In the genomic region with DNA sequence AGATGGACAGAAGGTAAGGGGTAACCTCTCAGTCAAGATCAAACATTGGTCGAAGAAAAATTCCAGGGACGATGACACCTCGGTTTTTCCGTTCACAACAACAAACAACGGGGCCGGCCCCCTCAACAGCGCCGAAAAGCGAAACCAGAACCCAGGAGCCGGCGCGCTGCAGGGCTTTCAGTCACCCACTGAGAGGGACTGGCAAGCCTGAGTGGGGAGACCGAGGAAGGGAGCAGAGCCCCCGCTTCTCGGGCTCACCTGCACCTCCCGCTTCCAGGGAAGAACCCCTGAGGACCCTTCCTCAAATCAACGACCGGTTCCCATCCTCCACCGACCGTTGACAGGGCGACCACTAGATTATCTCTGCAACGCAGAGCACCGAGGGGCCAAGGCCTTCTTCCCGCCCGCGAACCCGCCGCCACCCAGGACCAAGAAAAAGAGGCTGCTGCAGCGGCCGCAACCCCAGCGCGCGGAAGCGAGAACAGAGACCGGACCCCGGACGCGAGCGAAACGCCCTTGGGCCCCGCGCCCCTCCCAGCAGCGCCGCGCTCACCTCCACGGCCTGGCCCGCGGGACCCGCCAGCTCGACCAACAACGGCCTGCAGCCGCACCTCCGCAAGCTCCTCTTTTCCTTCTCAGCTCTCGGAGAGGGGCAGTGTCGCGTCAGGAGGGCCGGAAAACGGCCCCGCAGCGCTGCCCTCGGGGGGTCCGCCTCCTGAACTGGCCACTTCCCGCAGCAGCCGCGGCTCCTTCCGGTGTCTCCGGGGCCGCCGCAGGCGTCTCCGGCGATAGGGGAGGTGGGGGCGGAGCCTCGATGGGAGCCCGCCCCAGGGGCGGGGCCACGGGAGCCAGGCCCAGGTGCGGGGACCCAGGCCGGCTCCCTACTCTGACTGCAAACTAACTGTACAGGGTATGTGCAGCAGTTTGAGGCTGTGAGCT, we compare ENCODE assay signal across 8 cellular contexts. TPM values are rescaled to one million over a fixed set of nuclear protein-coding genes. Genes with fewer than 3 reads are reported as not detected.
A peak's percentile ranks its signal among the peaks of the same experiment; 100 is the strongest.
DNase-seq lines count a peak whose midpoint lies in the region; TF ChIP-seq lines count a peak whose summit lies in the region.

A gene (minus strand): TSS at position 763 of the 939 bp plus-strand sequence. CDS start 18,155 bp downstream, outside the sequence.

- H4K91ac ChIP-seq in H9 (ENCODE audit: insufficient read length, low read depth, low read length): no peak within 1 kb of the TSS

- peak within 1 kb of the TSS; percentile 61 for H3K4me2 ChIP-seq in H9 (ENCODE audit: insufficient read depth, insufficient read length, low read length)

- H3T11ph ChIP-seq in H9 (ENCODE audit: low read length): no peak within 1 kb of the TSS

- H3K27ac Mint-ChIP-seq in H9: peak within 1 kb of the TSS; percentile 78 to 90 (median 89); a peak in 6 of 7 replicates
- H3K27ac Mint-ChIP-seq in activated naive CD4-positive, alpha-beta T cell treated with anti-CD3 and anti-CD28 coated beads for 36 hours: peak within 1 kb of the TSS; percentile 93

- H3K4me1 ChIP-seq in H9 (ENCODE audit: insufficient read depth, low read length): no peaks in the 10 kb centered on the region

- H2BK12ac ChIP-seq in H9 (ENCODE audit: insufficient read length, low read depth, low read length): no peak within 1 kb of the TSS

- WGBS in H9 (ENCODE audit: extremely low coverage, insufficient read length, low lambda C conversion rate): no CpG with 5 or more reads among the region's 79 CpGs

- H2BK5ac ChIP-seq in H9 (ENCODE audit: insufficient read length, low read length): no peak within 1 kb of the TSS

- DNase-seq in GDM1 (lab: John Stamatoyannopoulos, UW) (peak; percentile 77), H9 (peak; percentile 93), MG63 (peak; percentile 88), SK-N-MC (ENCODE audit: low read depth, low spot score) (no peak), germinal center (ENCODE audit: low spot score) (peak; percentile 91), occipital lobe (lab: John Stamatoyannopoulos, UW) (peak; percentile 77)
- DNase-seq in activated naive CD4-positive, alpha-beta T cell treated with anti-CD3 and anti-CD28 coated beads for 36 hours: peak; percentile 93

- H3K14ac ChIP-seq in H9 (ENCODE audit: insufficient read depth, low read length): peak within 1 kb of the TSS; percentile 26

- no peak within 1 kb of the TSS for H3K4ac ChIP-seq in H9 (ENCODE audit: low read depth, low read length)

- H3K18ac ChIP-seq in H9 (ENCODE audit: insufficient read length, low read depth, low read length): peak within 1 kb of the TSS; percentile 1

- no peak within 1 kb of the TSS for H2BK15ac ChIP-seq in H9 (ENCODE audit: low read depth, low read length)

- no peaks in the 10 kb centered on the region for H4K20me1 ChIP-seq in H9 (ENCODE audit: control insufficient read depth, insufficient read depth, insufficient read length)

- no peak within 1 kb of the TSS for H3K23ac ChIP-seq in H9 (ENCODE audit: insufficient read length, low read depth, low read length)

- no peaks in the 10 kb centered on the region for H3K27me3 Mint-ChIP-seq in H9 (ENCODE audit: low read depth)
- H3K27me3 Mint-ChIP-seq in activated naive CD4-positive, alpha-beta T cell treated with anti-CD3 and anti-CD28 coated beads for 36 hours (ENCODE audit: low read depth): no peaks in the 10 kb centered on the region

- peaks cover 3% of the 10 kb centered on the region for H3K79me1 ChIP-seq in H9 (ENCODE audit: insufficient read depth, low read depth, low read length, poor library complexity, severe bottlenecking)

- peaks cover 18 to 19% of the 10 kb centered on the region in 2 experiments for H3K4me1 Mint-ChIP-seq in H9
- peaks cover 46% of the 10 kb centered on the region for H3K4me1 Mint-ChIP-seq in activated naive CD4-positive, alpha-beta T cell treated with anti-CD3 and anti-CD28 coated beads for 36 hours (ENCODE audit: low read depth)

- H3K4me3 ChIP-seq in MG63: peak within 1 kb of the TSS; percentile 80
- H3K4me3 ChIP-seq in SK-N-MC: peak within 1 kb of the TSS; percentile 99

- no peaks in the 10 kb centered on the region for H3K27me3 ChIP-seq in H9 (ENCODE audit: insufficient read depth, low read length)
- H3K27me3 ChIP-seq in MG63: no peaks in the 10 kb centered on the region

- H3K27ac ChIP-seq in H9 (ENCODE audit: insufficient read length, low read depth, low read length) (peak within 1 kb of the TSS; percentile 18), SK-N-MC (peak within 1 kb of the TSS; percentile 87), temporal lobe (ENCODE audit: low read depth, low read length) (peak within 1 kb of the TSS; percentile 38)

- CTCF ChIA-PET in activated naive CD4-positive, alpha-beta T cell treated with anti-CD3 and anti-CD28 coated beads for 36 hours (lab: Charles Lee): no interaction called here

- H3K56ac ChIP-seq in H9 (ENCODE audit: insufficient read length, low read depth, low read length): no peak within 1 kb of the TSS

- peak within 1 kb of the TSS; percentile 85 to 92 for H3K4me3 Mint-ChIP-seq in H9
- peak within 1 kb of the TSS; percentile 90 for H3K4me3 Mint-ChIP-seq in activated naive CD4-positive, alpha-beta T cell treated with anti-CD3 and anti-CD28 coated beads for 36 hours

- H2BK120ac ChIP-seq in H9 (ENCODE audit: low read depth, low read length, poor library complexity, severe bottlenecking): no peak within 1 kb of the TSS

- no peaks in the 10 kb centered on the region for H3K36me3 Mint-ChIP-seq in H9 (ENCODE audit: insufficient read depth in 1 of 3, low read depth in 3 of 3)
- no peaks in the 10 kb centered on the region for H3K36me3 Mint-ChIP-seq in activated naive CD4-positive, alpha-beta T cell treated with anti-CD3 and anti-CD28 coated beads for 36 hours (ENCODE audit: low read depth)

- H2AFZ ChIP-seq in H9 (ENCODE audit: low read length): peak within 1 kb of the TSS; percentile 71

- H3K9ac ChIP-seq in H9 (ENCODE audit: extremely low read depth, insufficient read length, low read length): peak within 1 kb of the TSS; percentile 75
- H3K9ac ChIP-seq in SK-N-MC (ENCODE audit: insufficient read length): peak within 1 kb of the TSS; percentile 82

- H4K8ac ChIP-seq in H9 (replicated peaks; ENCODE audit: insufficient read length, low read depth, low read length): no peak within 1 kb of the TSS

- no peak for TF ChIP-seq CTCF in H9 (conservative IDR thresholded peaks at IDR 0.05)

- no peaks in the 10 kb centered on the region for H3K9me3 ChIP-seq in H9 (ENCODE audit: control insufficient read depth, low read depth, low read length)
- no peaks in the 10 kb centered on the region for H3K9me3 ChIP-seq in MG63
- H3K9me3 ChIP-seq in SK-N-MC (ENCODE audit: low read depth, low read length): no peaks in the 10 kb centered on the region

- H3K79me2 ChIP-seq in H9 (ENCODE audit: insufficient read depth, low read length): peaks cover 15% of the 10 kb centered on the region; the same call in 1 of the 2 replicates

- H3K36me3 ChIP-seq in MG63 (peaks cover 3% of the 10 kb centered on the region), SK-N-MC (ENCODE audit: insufficient read depth, low read length) (no peaks in the 10 kb centered on the region)

- intact Hi-C loops in activated naive CD4-positive, alpha-beta T cell treated with anti-CD3 and anti-CD28 coated beads for 36 hours (cut with micrococcal nuclease): loop anchor here (1.0 to 10.0 kb wide), 10 partner anchors 20 to 1975 kb away; a partner anchor contains a TSS

- no peak within 1 kb of the TSS for H4K5ac ChIP-seq in H9 (ENCODE audit: insufficient read length, low read depth, low read length)

- peaks cover 3% of the 10 kb centered on the region for H3K23me2 ChIP-seq in H9 (ENCODE audit: insufficient read length, low read depth, low read length, poor library complexity, severe bottlenecking)

- no peaks in the 10 kb centered on the region; a peak in 1 of 5 replicates for H3K9me3 Mint-ChIP-seq in H9
- no peaks in the 10 kb centered on the region for H3K9me3 Mint-ChIP-seq in activated naive CD4-positive, alpha-beta T cell treated with anti-CD3 and anti-CD28 coated beads for 36 hours

- H2BK20ac ChIP-seq in H9 (ENCODE audit: low read depth, low read length, poor library complexity, severe bottlenecking): no peak within 1 kb of the TSS

- H2AK5ac ChIP-seq in H9 (ENCODE audit: insufficient read length, low read length): no peak within 1 kb of the TSS

RNA-seq across cellular contexts. Expression of the gene that starts here (rescaled TPM):
- 51.5 and 52.0 TPM in 2 replicates for total RNA-seq in H9 (2021)
- 68.1 and 81.6 TPM in 2 replicates for total RNA-seq in MG63 (2014; rRNA removed; shearing (Covaris generic); ENCODE audit: low replicate concordance)
- total RNA-seq in activated naive CD4-positive, alpha-beta T cell treated with anti-CD3 and anti-CD28 coated beads for 36 hours: 10 to 100 TPM; 32.6 to 35.6 TPM
- total RNA-seq in occipital lobe: 271 TPM
- total RNA-seq in temporal lobe: 150 TPM

Comparison
In these comparisons a context has a peak if more than half of its experiments do, and no peak if none do; other contexts are left out.
1. H3K27ac ChIP-seq: peak in every context shown above with its lines; median percentile 87 in SK-N-MC; 38 in temporal lobe; 18 in H9.